9 cellular contexts compared by ENCODE assay signal in genomic region chr17:47423406-47424295, GRCh38.
DNase-seq lines count a peak whose midpoint lies in the region; ATAC-seq, FAIRE-seq and TF ChIP-seq lines count a peak whose summit lies in the region.
"Had no signal": no experiment of that assay in that cellular context is flagged by ENCODE, and none has a peak within 500 bp of the region (broad histone marks: within the 10 kb centered on the region; RNA-seq: fewer than 3 reads in every experiment).

No MANE protein-coding gene starts in this region.

- dilution Hi-C loops in keratinocyte (cut with MboI; ENCODE audit: extremely low pct_ligation_motif_present, low sequenced_read_pairs) = no loop called here

- H3K9me2 ChIP-seq in MM.1S (replicated peaks; ENCODE audit: insufficient read depth, low read length) (no peaks in the 10 kb centered on the region), GM23248 (ENCODE audit: insufficient read depth) (no peaks in the 10 kb centered on the region; the same call in 1 of the 2 replicates)

- H3K9me3 Mint-ChIP-seq in CD8-positive, alpha-beta memory T cell = peaks cover 0 to 4% (median 0%) of the 10 kb centered on the region in 5 donors

- no peaks in the 10 kb centered on the region for H3K9me3 ChIP-seq in CD8-positive, alpha-beta memory T cell (ENCODE audit: low read length)
- H3K9me3 ChIP-seq in MM.1S (replicated peaks; ENCODE audit: insufficient read depth, low read length) = no peaks in the 10 kb centered on the region
- no peaks in the 10 kb centered on the region for H3K9me3 ChIP-seq in keratinocyte (ENCODE audit: control insufficient read depth, low read depth, low read length)
- no peaks in the 10 kb centered on the region for H3K9me3 ChIP-seq in subcutaneous abdominal adipose tissue (ENCODE audit: control insufficient read depth in 5 of 5, low read length in 5 of 5)
- no peaks in the 10 kb centered on the region for H3K9me3 ChIP-seq in GM23248 (ENCODE audit: low read depth)

- WGBS in GM23248 (ENCODE audit: low coverage in 1 of 2, low lambda C conversion rate in 2 of 2, missing lambda C conversion rate in 2 of 2), 2 experiments = 76 to 77% methylated on average over 52 to 105 of the region's 113 CpGs

- H2AFZ ChIP-seq in MM.1S (ENCODE audit: low read length) (no peak overlapping the region), keratinocyte (ENCODE audit: control insufficient read depth, low read length) (peak overlapping the region; percentile 19), GM23248 (no peak overlapping the region)

- FAIRE-seq in keratinocyte (lab: Jason Lieb, UNC) = no peak

- H3K36me3 Mint-ChIP-seq in CD8-positive, alpha-beta memory T cell = peaks cover 9 to 14% (median 10%) of the 10 kb centered on the region in 3 donors

- H3K9me1 ChIP-seq in keratinocyte (ENCODE audit: control insufficient read depth, extremely low read depth, insufficient read depth, low read length) = no peaks in the 10 kb centered on the region

- peak overlapping the region; percentile 45; the same call in 1 of the 2 replicates for H3K4me2 ChIP-seq in MM.1S (ENCODE audit: low read depth, low read length)
- peak overlapping the region; percentile 74 for H3K4me2 ChIP-seq in keratinocyte (ENCODE audit: control insufficient read depth, extremely low read depth, insufficient read depth, low read depth, low read length)
- no peak overlapping the region for H3K4me2 ChIP-seq in GM23248 (ENCODE audit: unreplicated experiment)

- no peak overlapping the region for H3K4me3 ChIP-seq in CD8-positive, alpha-beta memory T cell (ENCODE audit: low read length)
- no peak overlapping the region; the same call in 1 of the 2 replicates for H3K4me3 ChIP-seq in MM.1S (ENCODE audit: low read length)
- peak overlapping the region; percentile 55 for H3K4me3 ChIP-seq in brain microvascular endothelial cell (ENCODE audit: low read depth, low read length)
- peak overlapping the region; percentile 27 to 59 (median 34) for H3K4me3 ChIP-seq in keratinocyte (ENCODE audit: control insufficient read depth in 2 of 3, extremely low read depth in 1 of 3, insufficient read depth in 2 of 3, low read depth in 1 of 3, low read length in 3 of 3)
- H3K4me3 ChIP-seq in subcutaneous abdominal adipose tissue (ENCODE audit: low read depth in 1 of 5, low read length in 5 of 5) = peak overlapping the region in 4 of 5 donors; percentile 51 to 68 (median 61)
- H3K4me3 ChIP-seq in GM23248 = no peak overlapping the region

- POLR2A ChIA-PET in CD8-positive, alpha-beta memory T cell (lab: Charles Lee) = no interaction called here

- H3K27me3 Mint-ChIP-seq in CD8-positive, alpha-beta memory T cell = peaks cover 14 to 23% of the 10 kb centered on the region in 2 donors

- H3K4me1 ChIP-seq in CD8-positive, alpha-beta memory T cell (ENCODE audit: insufficient read depth, low read length) = no peaks in the 10 kb centered on the region
- H3K4me1 ChIP-seq in MM.1S (ENCODE audit: low read length) = no peaks in the 10 kb centered on the region
- H3K4me1 ChIP-seq in keratinocyte (ENCODE audit: control insufficient read depth, extremely low read depth, insufficient read depth, low read length) = no peaks in the 10 kb centered on the region
- H3K4me1 ChIP-seq in subcutaneous abdominal adipose tissue (ENCODE audit: control insufficient read depth in 5 of 5, insufficient read depth in 5 of 5, low read length in 5 of 5) = peaks cover 0 to 13% (median 6%) of the 10 kb centered on the region in 5 donors
- no peaks in the 10 kb centered on the region for H3K4me1 ChIP-seq in GM23248 (ENCODE audit: insufficient read depth)

- no peak for TF ChIP-seq CTCF in MM.1S (IDR thresholded peaks at IDR 0.05; ENCODE audit: low read length)
- TF ChIP-seq CTCF in brain microvascular endothelial cell (IDR thresholded peaks at IDR 0.05; ENCODE audit: low read depth, low read length, missing control alignments) = no peak
- TF ChIP-seq CTCF in keratinocyte (optimal IDR thresholded peaks at IDR 0.05 in 1 of 3, IDR thresholded peaks at IDR 0.05 in 1 of 3, conservative IDR thresholded peaks at IDR 0.05 in 1 of 3; ENCODE audit: extremely low read depth in 1 of 3, insufficient read depth in 2 of 3, low read length in 3 of 3) = no peak

- in situ Hi-C loops in brain microvascular endothelial cell (cut with HindIII; ENCODE audit: low pct_ligation_motif_present, low sequenced_read_pairs) (no loop called here), GM23248 (cut with MboI) (no loop called here)

- H4K20me1 ChIP-seq in MM.1S (ENCODE audit: insufficient read depth, low read length) (no peaks in the 10 kb centered on the region), keratinocyte (ENCODE audit: control insufficient read depth, extremely low read depth, insufficient read depth, low read length) (no peaks in the 10 kb centered on the region), GM23248 (ENCODE audit: insufficient read depth) (no peaks in the 10 kb centered on the region)

- no peaks in the 10 kb centered on the region for H3K36me3 ChIP-seq in CD8-positive, alpha-beta memory T cell (ENCODE audit: insufficient read depth, low read length)
- H3K36me3 ChIP-seq in MM.1S (replicated peaks; ENCODE audit: insufficient read depth, low read length) (no peaks in the 10 kb centered on the region), brain microvascular endothelial cell (replicated peaks) (no peaks in the 10 kb centered on the region), keratinocyte (ENCODE audit: control insufficient read depth in 2 of 2, extremely low read depth in 1 of 2, insufficient read depth in 2 of 2, low read length in 2 of 2) (no peaks in the 10 kb centered on the region), subcutaneous abdominal adipose tissue (ENCODE audit: control insufficient read depth in 5 of 5, insufficient read depth in 5 of 5, low read length in 5 of 5) (no peaks in the 10 kb centered on the region), GM23248 (ENCODE audit: low read depth) (no peaks in the 10 kb centered on the region; the same call in 1 of the 2 replicates)

- peaks cover 5 to 16% (median 12%) of the 10 kb centered on the region in 3 donors for H3K4me1 Mint-ChIP-seq in CD8-positive, alpha-beta memory T cell

- peak overlapping the region in 6 of 7 donors; percentile 25 to 69 (median 64) for H3K4me3 Mint-ChIP-seq in CD8-positive, alpha-beta memory T cell

- H3K9ac ChIP-seq in MM.1S (ENCODE audit: low read length) (no peak overlapping the region), keratinocyte (ENCODE audit: control insufficient read depth, extremely low read depth, insufficient read depth, low read length) (no peak overlapping the region), subcutaneous abdominal adipose tissue (ENCODE audit: low read length in 5 of 5) (no peak overlapping the region), GM23248 (no peak overlapping the region)

- peak overlapping the region in 1 of 8 donors; percentile 72 for H3K27ac Mint-ChIP-seq in CD8-positive, alpha-beta memory T cell

- no peaks in the 10 kb centered on the region for H3K27me3 ChIP-seq in CD8-positive, alpha-beta memory T cell (ENCODE audit: insufficient read depth, low read length, poor library complexity, severe bottlenecking)
- no peaks in the 10 kb centered on the region for H3K27me3 ChIP-seq in MM.1S (replicated peaks; ENCODE audit: insufficient read depth, low read length)
- no peaks in the 10 kb centered on the region for H3K27me3 ChIP-seq in brain microvascular endothelial cell (replicated peaks)
- H3K27me3 ChIP-seq in keratinocyte (ENCODE audit: control insufficient read depth, extremely low read depth, insufficient read depth, low read length) = peaks cover 3% of the 10 kb centered on the region
- no peaks in the 10 kb centered on the region for H3K27me3 ChIP-seq in subcutaneous abdominal adipose tissue (ENCODE audit: control insufficient read depth in 5 of 5, insufficient read depth in 4 of 5, low read length in 5 of 5)
- no peaks in the 10 kb centered on the region for H3K27me3 ChIP-seq in GM23248 (replicated peaks; ENCODE audit: insufficient read depth)

- H3F3A ChIP-seq in MM.1S (ENCODE audit: insufficient read depth, low read length) (no peaks in the 10 kb centered on the region), GM23248 (ENCODE audit: insufficient read depth) (no peaks in the 10 kb centered on the region)

- no peak overlapping the region for H3K27ac ChIP-seq in CD8-positive, alpha-beta memory T cell (ENCODE audit: low read depth, low read length)
- H3K27ac ChIP-seq in MM.1S (ENCODE audit: low read length) (no peak overlapping the region), brain microvascular endothelial cell (no peak overlapping the region), keratinocyte (ENCODE audit: control insufficient read depth, insufficient read depth, low read length) (no peak overlapping the region), subcutaneous abdominal adipose tissue (ENCODE audit: low read depth, low read length) (no peak overlapping the region), GM23248 (no peak overlapping the region)
- H3K27ac ChIP-seq: HL-60 had no signal

- peak in 2 of 5 donors; percentile 0 to 2 for DNase-seq in CD8-positive, alpha-beta memory T cell
- DNase-seq in MM.1S (no peak), brain microvascular endothelial cell (no peak), keratinocyte (ENCODE audit: low read depth, low spot score) (no peak), GM23248 (no peak)

- CTCF ChIA-PET in CD8-positive, alpha-beta memory T cell (lab: Charles Lee) = no interaction called here

- ATAC-seq in HG03460 (IDR thresholded peaks at IDR 0.05; ENCODE audit: unreplicated experiment) (no peak), HG02884 (IDR thresholded peaks at IDR 0.05; ENCODE audit: unreplicated experiment) (no peak)

- H3K79me2 ChIP-seq in MM.1S (ENCODE audit: low read length) = no peaks in the 10 kb centered on the region
- no peaks in the 10 kb centered on the region for H3K79me2 ChIP-seq in keratinocyte (ENCODE audit: control insufficient read depth, insufficient read depth, low read length)
- H3K79me2 ChIP-seq in GM23248 (ENCODE audit: insufficient read depth) = no peaks in the 10 kb centered on the region

Comparison
In these comparisons a context has a peak if more than half of its experiments do, and no peak if none do; other contexts are left out.
1. H3K4me3 ChIP-seq: peak in brain microvascular endothelial cell (single experiment), keratinocyte (3 of 3) and subcutaneous abdominal adipose tissue (4 of 5); none in CD8-positive, alpha-beta memory T cell (single experiment), MM.1S (single experiment) and GM23248 (single experiment).